Comparison of ENCODE assay signal across 1 cellular context in the genomic region with DNA sequence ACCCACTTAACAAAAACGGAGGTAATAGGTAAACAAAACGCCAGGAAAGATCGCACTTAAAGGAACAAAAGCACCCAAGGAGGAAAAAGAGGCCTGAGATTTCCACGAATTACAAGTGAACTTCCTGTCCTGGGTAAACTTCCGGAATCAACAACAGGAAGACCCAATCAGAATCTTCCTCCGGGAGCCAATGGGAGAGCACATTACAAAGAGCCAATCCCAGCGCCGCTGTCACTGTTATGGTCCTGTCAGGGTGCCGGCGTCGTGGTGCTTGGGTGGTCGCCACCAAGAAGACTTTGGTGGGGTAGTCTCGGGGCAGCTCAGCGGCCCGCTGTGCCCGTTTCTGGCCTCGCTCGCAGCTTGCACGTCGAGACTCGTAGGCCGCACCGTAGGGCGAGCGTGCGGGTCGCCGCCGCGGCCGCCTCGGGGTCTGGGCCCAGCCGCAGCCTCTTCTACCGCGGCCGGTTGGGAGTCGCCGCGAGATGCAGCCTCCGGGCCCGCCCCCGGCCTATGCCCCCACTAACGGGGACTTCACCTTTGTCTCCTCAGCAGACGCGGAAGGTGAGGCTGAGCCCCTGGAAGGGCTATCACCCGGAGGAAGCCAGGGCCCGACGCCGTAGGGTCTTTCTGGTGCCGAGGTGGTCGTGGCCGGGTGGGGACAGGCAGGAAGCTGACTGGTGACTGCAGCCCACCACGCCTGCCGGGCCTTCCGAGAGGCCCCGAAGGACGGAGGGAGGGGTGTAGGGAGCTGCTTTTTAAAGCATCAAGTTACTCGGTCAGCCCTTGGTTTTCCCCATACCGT.
TF ChIP-seq lines count a peak whose summit lies in the region.

A gene (plus strand): TSS at position 231 of the 802 bp plus-strand sequence. CDS start 252 bp downstream, at position 483.

TF ChIP-seq in SK-N-SH, 30 proteins besides CTCF, POLR2A, EP300 and RAD21 (continued from another document):
- TF ChIP-seq, protein P1, sequence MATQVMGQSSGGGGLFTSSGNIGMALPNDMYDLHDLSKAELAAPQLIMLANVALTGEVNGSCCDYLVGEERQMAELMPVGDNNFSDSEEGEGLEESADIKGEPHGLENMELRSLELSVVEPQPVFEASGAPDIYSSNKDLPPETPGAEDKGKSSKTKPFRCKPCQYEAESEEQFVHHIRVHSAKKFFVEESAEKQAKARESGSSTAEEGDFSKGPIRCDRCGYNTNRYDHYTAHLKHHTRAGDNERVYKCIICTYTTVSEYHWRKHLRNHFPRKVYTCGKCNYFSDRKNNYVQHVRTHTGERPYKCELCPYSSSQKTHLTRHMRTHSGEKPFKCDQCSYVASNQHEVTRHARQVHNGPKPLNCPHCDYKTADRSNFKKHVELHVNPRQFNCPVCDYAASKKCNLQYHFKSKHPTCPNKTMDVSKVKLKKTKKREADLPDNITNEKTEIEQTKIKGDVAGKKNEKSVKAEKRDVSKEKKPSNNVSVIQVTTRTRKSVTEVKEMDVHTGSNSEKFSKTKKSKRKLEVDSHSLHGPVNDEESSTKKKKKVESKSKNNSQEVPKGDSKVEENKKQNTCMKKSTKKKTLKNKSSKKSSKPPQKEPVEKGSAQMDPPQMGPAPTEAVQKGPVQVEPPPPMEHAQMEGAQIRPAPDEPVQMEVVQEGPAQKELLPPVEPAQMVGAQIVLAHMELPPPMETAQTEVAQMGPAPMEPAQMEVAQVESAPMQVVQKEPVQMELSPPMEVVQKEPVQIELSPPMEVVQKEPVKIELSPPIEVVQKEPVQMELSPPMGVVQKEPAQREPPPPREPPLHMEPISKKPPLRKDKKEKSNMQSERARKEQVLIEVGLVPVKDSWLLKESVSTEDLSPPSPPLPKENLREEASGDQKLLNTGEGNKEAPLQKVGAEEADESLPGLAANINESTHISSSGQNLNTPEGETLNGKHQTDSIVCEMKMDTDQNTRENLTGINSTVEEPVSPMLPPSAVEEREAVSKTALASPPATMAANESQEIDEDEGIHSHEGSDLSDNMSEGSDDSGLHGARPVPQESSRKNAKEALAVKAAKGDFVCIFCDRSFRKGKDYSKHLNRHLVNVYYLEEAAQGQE (IDR thresholded peaks at IDR 0.05; ENCODE audit: low read depth, low read length): 0 out of 2 replicates have a peak, but pooled peaks have one; percentile 2
- TF ChIP-seq FOXJ3 (CRISPR knock-in tag; IDR thresholded peaks at IDR 0.05) (peak; percentile 68; the same call in 1 of the 2 replicates), SIN3A (IDR thresholded peaks at IDR 0.05; ENCODE audit: borderline replicate concordance, low read depth, low read length) (peak; percentile 94; the same call in 1 of the 2 replicates), TAF1 (IDR thresholded peaks at IDR 0.05; ENCODE audit: borderline replicate concordance, low read depth, low read length) (peak; percentile 84; the same call in 1 of the 2 replicates), RCOR1 (IDR thresholded peaks at IDR 0.05; ENCODE audit: low read length) (0 out of 2 replicates have a peak, but pooled peaks have one; percentile 10), ELF1 (IDR thresholded peaks at IDR 0.05) (peak; percentile 94), MXI1 (IDR thresholded peaks at IDR 0.05; ENCODE audit: low read depth, low read length) (peak; percentile 94), CHD2 (IDR thresholded peaks at IDR 0.05; ENCODE audit: low read length, partially characterized antibody) (peak; percentile 78)
- TF ChIP-seq, protein P2, sequence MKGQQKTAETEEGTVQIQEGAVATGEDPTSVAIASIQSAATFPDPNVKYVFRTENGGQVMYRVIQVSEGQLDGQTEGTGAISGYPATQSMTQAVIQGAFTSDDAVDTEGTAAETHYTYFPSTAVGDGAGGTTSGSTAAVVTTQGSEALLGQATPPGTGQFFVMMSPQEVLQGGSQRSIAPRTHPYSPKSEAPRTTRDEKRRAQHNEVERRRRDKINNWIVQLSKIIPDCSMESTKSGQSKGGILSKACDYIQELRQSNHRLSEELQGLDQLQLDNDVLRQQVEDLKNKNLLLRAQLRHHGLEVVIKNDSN (IDR thresholded peaks at IDR 0.05; ENCODE audit: borderline replicate concordance, low read depth): no peak
- TF ChIP-seq, protein P3, sequence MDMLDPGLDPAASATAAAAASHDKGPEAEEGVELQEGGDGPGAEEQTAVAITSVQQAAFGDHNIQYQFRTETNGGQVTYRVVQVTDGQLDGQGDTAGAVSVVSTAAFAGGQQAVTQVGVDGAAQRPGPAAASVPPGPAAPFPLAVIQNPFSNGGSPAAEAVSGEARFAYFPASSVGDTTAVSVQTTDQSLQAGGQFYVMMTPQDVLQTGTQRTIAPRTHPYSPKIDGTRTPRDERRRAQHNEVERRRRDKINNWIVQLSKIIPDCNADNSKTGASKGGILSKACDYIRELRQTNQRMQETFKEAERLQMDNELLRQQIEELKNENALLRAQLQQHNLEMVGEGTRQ (IDR thresholded peaks at IDR 0.05; ENCODE audit: borderline replicate concordance, low read depth, low read length): no peak
- TF ChIP-seq, protein P4, sequence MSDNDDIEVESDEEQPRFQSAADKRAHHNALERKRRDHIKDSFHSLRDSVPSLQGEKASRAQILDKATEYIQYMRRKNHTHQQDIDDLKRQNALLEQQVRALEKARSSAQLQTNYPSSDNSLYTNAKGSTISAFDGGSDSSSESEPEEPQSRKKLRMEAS (IDR thresholded peaks at IDR 0.05; ENCODE audit: low read depth): peak; percentile 81
